Comparison of ENCODE assay signal across 8 cellular contexts in genomic region chr11:62543680-62544444, GRCh38. TPM values are rescaled to one million over a fixed set of nuclear protein-coding genes. Genes with fewer than 3 reads are reported as not detected.
DNase-seq lines count a peak whose midpoint lies in the region; FAIRE-seq and TF ChIP-seq lines count a peak whose summit lies in the region.

No MANE protein-coding gene starts in this region.

- no peaks in the 10 kb centered on the region for H3K27me3 ChIP-seq in CD8-positive, alpha-beta memory T cell (ENCODE audit: insufficient read depth, low read length, poor library complexity, severe bottlenecking)
- H3K27me3 ChIP-seq in Peyer's patch (no peaks in the 10 kb centered on the region), endothelial cell of umbilical vein (ENCODE audit: control insufficient read depth in 2 of 2, insufficient read depth in 2 of 2, low read length in 2 of 2) (no peaks in the 10 kb centered on the region), ovary (no peaks in the 10 kb centered on the region)

- WGBS in ovary, 3 donors, result 12 to 34% (median 18%) methylated on average over 22 of the region's 22 CpGs

- peaks cover 4% of the 10 kb centered on the region for H4K20me1 ChIP-seq in endothelial cell of umbilical vein (replicated peaks; ENCODE audit: control insufficient read depth, extremely low read depth, insufficient read depth, low read length)

- peak overlapping the region; percentile 28 for H3K9ac ChIP-seq in endothelial cell of umbilical vein (replicated peaks; ENCODE audit: extremely low read depth, insufficient read depth, low read length)

- no peak for TF ChIP-seq EP300 in ovary (IDR thresholded peaks at IDR 0.05)

- CTCF ChIA-PET in CD8-positive, alpha-beta memory T cell (lab: Charles Lee), result interaction anchor here (0.9 to 7.7 kb wide), 18 partner anchors 9 to 153 kb away, joined by 3 to 203 read pairs (median 4); partner anchors contain the start of gene TUT1
- CTCF ChIA-PET in endothelial cell of umbilical vein (lab: Charles Lee), result interaction anchor here (0.6 to 11.2 kb wide), 19 partner anchors 15 to 210 kb away, joined by 3 to 377 read pairs (median 11); partner anchors contain the start of genes TUT1 and ZBTB3

- no TSS peak for BruUV-seq in endothelial cell of umbilical vein (replicated peaks; lab: Mats Ljungman, UMichigan)

- peak overlapping the region; percentile 76 for H3K4me3 ChIP-seq in CD8-positive, alpha-beta memory T cell (ENCODE audit: low read length)
- peak overlapping the region; percentile 80 to 99 (median 86) for H3K4me3 ChIP-seq in Peyer's patch
- peak overlapping the region; percentile 53 to 82 (median 55) for H3K4me3 ChIP-seq in endothelial cell of umbilical vein (replicated peaks in 1 of 3; ENCODE audit: insufficient read depth in 1 of 3, low read depth in 1 of 3, low read length in 3 of 3)
- peak overlapping the region; percentile 99 for H3K4me3 ChIP-seq in ovary

- no peak for DNase-seq in CD8-positive, alpha-beta memory T cell
- DNase-seq in Peyer's patch (no peak), endothelial cell of umbilical vein (ENCODE audit: low read depth, low spot score) (no peak), ovary (peak in 1 of 5 donors; percentile 52), NCI-H82 (lab: John Stamatoyannopoulos, UW) (no peak), NCI-H1048 (lab: John Stamatoyannopoulos, UW) (no peak), NCI-H1092 treated with DMSO at 0.1 percent for 48 hours (lab: John Stamatoyannopoulos, UW) (no peak), UCSD-AML1 (lab: John Stamatoyannopoulos, UW; ENCODE audit: unreplicated experiment) (no peak)

- H3K9me3 Mint-ChIP-seq in CD8-positive, alpha-beta memory T cell, result no peaks in the 10 kb centered on the region

- peak; percentile 86 for FAIRE-seq in endothelial cell of umbilical vein (lab: Jason Lieb, UNC)

- no peak for TF ChIP-seq CTCF in Peyer's patch (IDR thresholded peaks at IDR 0.05)
- TF ChIP-seq CTCF in endothelial cell of umbilical vein (IDR thresholded peaks at IDR 0.05; ENCODE audit: extremely low read depth in 1 of 2, insufficient read depth in 1 of 2, low read depth in 1 of 2, low read length in 2 of 2), result no peak
- TF ChIP-seq CTCF in ovary (IDR thresholded peaks at IDR 0.05), result no peak

- intact Hi-C loops in endothelial cell of umbilical vein (cut with micrococcal nuclease), result loop anchor here (1.0 to 5.0 kb wide), 4 partner anchors 35 to 162 kb away; no protein-coding TSS in a partner anchor
- intact Hi-C loops in ovary (cut with DNase I), result loop anchor here (2.0 to 5.0 kb wide), 4 partner anchors 112 to 147 kb away; no protein-coding TSS in a partner anchor

- no peak overlapping the region for H2AFZ ChIP-seq in endothelial cell of umbilical vein (ENCODE audit: low read depth, low read length)

- H3K36me3 ChIP-seq in CD8-positive, alpha-beta memory T cell (ENCODE audit: insufficient read depth, low read length), result no peaks in the 10 kb centered on the region
- H3K36me3 ChIP-seq in Peyer's patch, result peaks cover 0 to 4% (median 0%) of the 10 kb centered on the region in 3 donors
- no peaks in the 10 kb centered on the region for H3K36me3 ChIP-seq in endothelial cell of umbilical vein (ENCODE audit: control insufficient read depth in 2 of 2, extremely low read depth in 1 of 2, insufficient read depth in 2 of 2, low read length in 2 of 2)
- H3K36me3 ChIP-seq in ovary, result no peaks in the 10 kb centered on the region

- TF ChIP-seq POLR2A in Peyer's patch (IDR thresholded peaks at IDR 0.05) (no peak), endothelial cell of umbilical vein (IDR thresholded peaks at IDR 0.05; ENCODE audit: low read depth, low read length) (peak; percentile 61), ovary (IDR thresholded peaks at IDR 0.05) (no peak)

- H3K27ac ChIP-seq in CD8-positive, alpha-beta memory T cell (ENCODE audit: low read depth, low read length), result peak overlapping the region; percentile 96
- H3K27ac ChIP-seq in Peyer's patch, result peak overlapping the region; percentile 87 to 99 (median 93)
- H3K27ac ChIP-seq in endothelial cell of umbilical vein (ENCODE audit: insufficient read depth, low read depth, low read length), result no peak overlapping the region
- H3K27ac ChIP-seq in ovary, result peak overlapping the region; percentile 68 to 94

- no peaks in the 10 kb centered on the region for H3K9me1 ChIP-seq in endothelial cell of umbilical vein (replicated peaks; ENCODE audit: control insufficient read depth, extremely low read depth, insufficient read depth, low read length)

- peak overlapping the region; percentile 92 to 100 (median 97) for H3K27ac Mint-ChIP-seq in CD8-positive, alpha-beta memory T cell

- H3K36me3 Mint-ChIP-seq in CD8-positive, alpha-beta memory T cell, result peaks cover 0 to 35% (median 0%) of the 10 kb centered on the region in 3 donors

- dilution Hi-C loops in endothelial cell of umbilical vein (cut with MboI; ENCODE audit: extremely low pct_ligation_motif_present, low sequenced_read_pairs), result no loop called here

- H3K4me3 Mint-ChIP-seq in CD8-positive, alpha-beta memory T cell, result peak overlapping the region; percentile 92 to 99 (median 98)

- H3K79me2 ChIP-seq in endothelial cell of umbilical vein (ENCODE audit: control insufficient read depth, insufficient read depth, low read length), result peaks cover 76% of the 10 kb centered on the region

- peak overlapping the region; percentile 48 for H3K4me2 ChIP-seq in endothelial cell of umbilical vein (ENCODE audit: insufficient read depth, low read length)

- H3K27me3 Mint-ChIP-seq in CD8-positive, alpha-beta memory T cell, result peaks cover 0 to 3% of the 10 kb centered on the region in 2 donors

- no peaks in the 10 kb centered on the region for H3K9me3 ChIP-seq in CD8-positive, alpha-beta memory T cell (ENCODE audit: low read length)
- H3K9me3 ChIP-seq in Peyer's patch (no peaks in the 10 kb centered on the region), endothelial cell of umbilical vein (replicated peaks; ENCODE audit: control insufficient read depth, insufficient read depth, low read length) (no peaks in the 10 kb centered on the region), ovary (no peaks in the 10 kb centered on the region)

- H3K4me1 ChIP-seq in CD8-positive, alpha-beta memory T cell (ENCODE audit: insufficient read depth, low read length), result peaks cover 63% of the 10 kb centered on the region
- H3K4me1 ChIP-seq in Peyer's patch (peaks cover 20 to 72% (median 51%) of the 10 kb centered on the region in 4 donors), endothelial cell of umbilical vein (ENCODE audit: control insufficient read depth, extremely low read depth, insufficient read depth, low read length) (peaks cover 70% of the 10 kb centered on the region), ovary (ENCODE audit: insufficient read depth) (peaks cover 40% of the 10 kb centered on the region)

- H3K4me1 Mint-ChIP-seq in CD8-positive, alpha-beta memory T cell, result peaks cover 61 to 81% (median 68%) of the 10 kb centered on the region in 3 donors

- POLR2A ChIA-PET in CD8-positive, alpha-beta memory T cell (lab: Charles Lee), result interaction anchor here (0.6 to 11.9 kb wide), 5 partner anchors 12 to 183 kb away, joined by 3 to 193 read pairs (median 11); partner anchors contain the start of gene HNRNPUL2
- POLR2A ChIA-PET in endothelial cell of umbilical vein (lab: Charles Lee), result interaction anchor here (0.6 to 1.4 kb wide), 6 partner anchors 9 to 231 kb away, joined by 4 to 7 read pairs (median 4); partner anchors contain the start of genes EEF1G and MTA2

RNA-seq across cellular contexts. Expression of gene AHNAK, which starts 2.7 kb away (rescaled TPM):
- total RNA-seq in CD8-positive, alpha-beta memory T cell, result 100 to 1,000 TPM; 187 to 193 TPM
- polyA plus RNA-seq in CD8-positive, alpha-beta memory T cell, result 125 TPM
- total RNA-seq in Peyer's patch (1,000 to 10,000 TPM in 1 of 4 donors, 100 to 1,000 TPM in 3; 571 to 1,016 (median 697) TPM), endothelial cell of umbilical vein (381 and 436 TPM in 2 replicates), ovary (100 to 1,000 TPM; 353 to 699 (median 607) TPM)
- polyA plus RNA-seq in endothelial cell of umbilical vein (25.1 and 35.2 TPM in 2 replicates), ovary (100 to 1,000 TPM; 114 to 376 TPM)
- polyA plus RNA-seq in endothelial cell of umbilical vein (2011; cell fraction: cytosol; rRNA removed), result 46.3 and 51.8 TPM in 2 replicates
- 322 and 346 TPM in 2 replicates for polyA plus RNA-seq in endothelial cell of umbilical vein (2011; cell fraction: nucleus; rRNA removed)
- 223 and 321 TPM in 2 replicates for polyA plus RNA-seq in endothelial cell of umbilical vein (2012)
- polyA minus RNA-seq in endothelial cell of umbilical vein, result 219 and 258 TPM in 2 replicates
- 78.7 TPM for polyA minus RNA-seq in endothelial cell of umbilical vein (2011; cell fraction: cytosol; rRNA and poly(A)+ RNA removed)
- polyA minus RNA-seq in endothelial cell of umbilical vein (2011; cell fraction: nucleus; rRNA and poly(A)+ RNA removed), result 446 and 550 TPM in 2 replicates

RNA-seq across cellular contexts. Expression of gene EEF1G, which starts 29.8 kb away (rescaled TPM):
- total RNA-seq in CD8-positive, alpha-beta memory T cell, result 1,000 to 10,000 TPM; 1,800 to 1,846 TPM
- polyA plus RNA-seq in CD8-positive, alpha-beta memory T cell, result 1,157 TPM
- total RNA-seq in Peyer's patch (1,000 to 10,000 TPM in 1 of 4 donors, 100 to 1,000 TPM in 3; 781 to 1,253 (median 958) TPM), endothelial cell of umbilical vein (1,341 and 1,345 TPM in 2 replicates), ovary (1,000 to 10,000 TPM; 2,147 to 3,018 (median 2,446) TPM)
- polyA plus RNA-seq in endothelial cell of umbilical vein (1,723 and 2,133 TPM in 2 replicates), ovary (1,000 to 10,000 TPM; 2,476 to 3,023 TPM)
- polyA plus RNA-seq in endothelial cell of umbilical vein (2011; cell fraction: cytosol; rRNA removed), result 2,150 and 2,252 TPM in 2 replicates
- polyA plus RNA-seq in endothelial cell of umbilical vein (2011; cell fraction: nucleus; rRNA removed), result 635 and 665 TPM in 2 replicates
- 1,499 and 2,213 TPM in 2 replicates for polyA plus RNA-seq in endothelial cell of umbilical vein (2012)
- polyA minus RNA-seq in endothelial cell of umbilical vein, result 1,683 and 1,722 TPM in 2 replicates
- polyA minus RNA-seq in endothelial cell of umbilical vein (2011; cell fraction: cytosol; rRNA and poly(A)+ RNA removed), result 1,661 TPM
- 130 and 133 TPM in 2 replicates for polyA minus RNA-seq in endothelial cell of umbilical vein (2011; cell fraction: nucleus; rRNA and poly(A)+ RNA removed)

RNA-seq across cellular contexts. Expression of gene TUT1, which starts 47.5 kb away (rescaled TPM):
- 10 to 100 TPM; 30.8 to 32.7 TPM for total RNA-seq in CD8-positive, alpha-beta memory T cell
- polyA plus RNA-seq in CD8-positive, alpha-beta memory T cell, result 13.7 TPM
- total RNA-seq in Peyer's patch (10 to 100 TPM in 3 of 4 donors, 1 to 10 TPM in 1; 5.0 to 29.4 (median 17.5) TPM), endothelial cell of umbilical vein (16.9 and 17.8 TPM in 2 replicates), ovary (10 to 100 TPM in 5 of 7 donors, 1 to 10 TPM in 2; 6.9 to 27.3 (median 21.1) TPM)
- polyA plus RNA-seq in endothelial cell of umbilical vein (11.5 and 12.7 TPM in 2 replicates), ovary (10 to 100 TPM in 1 of 2 donors, 1 to 10 TPM in 1; 5.9 to 18.3 TPM)
- polyA plus RNA-seq in endothelial cell of umbilical vein (2011; cell fraction: cytosol; rRNA removed), result 7.1 and 9.3 TPM in 2 replicates
- polyA plus RNA-seq in endothelial cell of umbilical vein (2011; cell fraction: nucleus; rRNA removed), result 45.0 and 48.0 TPM in 2 replicates
- 10.6 and 12.9 TPM in 2 replicates for polyA plus RNA-seq in endothelial cell of umbilical vein (2012)
- 8.6 and 9.0 TPM in 2 replicates for polyA minus RNA-seq in endothelial cell of umbilical vein
- 16.0 TPM for polyA minus RNA-seq in endothelial cell of umbilical vein (2011; cell fraction: cytosol; rRNA and poly(A)+ RNA removed)
- 5.2 and 7.6 TPM in 2 replicates for polyA minus RNA-seq in endothelial cell of umbilical vein (2011; cell fraction: nucleus; rRNA and poly(A)+ RNA removed)

RNA-seq across cellular contexts. Expression of gene MTA2, which starts 57.8 kb away (rescaled TPM):
- 100 to 1,000 TPM; 248 to 263 TPM for total RNA-seq in CD8-positive, alpha-beta memory T cell
- 37.4 TPM for polyA plus RNA-seq in CD8-positive, alpha-beta memory T cell
- total RNA-seq in Peyer's patch, result 10 to 100 TPM; 47.9 to 74.7 (median 58.9) TPM
- total RNA-seq in endothelial cell of umbilical vein, result 166 and 176 TPM in 2 replicates
- 30.2 and 40.4 TPM in 2 replicates for polyA plus RNA-seq in endothelial cell of umbilical vein
- 30.0 and 32.2 TPM in 2 replicates for polyA plus RNA-seq in endothelial cell of umbilical vein (2011; cell fraction: cytosol; rRNA removed)
- 111 and 132 TPM in 2 replicates for polyA plus RNA-seq in endothelial cell of umbilical vein (2011; cell fraction: nucleus; rRNA removed)
- polyA plus RNA-seq in endothelial cell of umbilical vein (2012), result 108 and 120 TPM in 2 replicates
- 91.6 and 95.5 TPM in 2 replicates for polyA minus RNA-seq in endothelial cell of umbilical vein
- 51.8 TPM for polyA minus RNA-seq in endothelial cell of umbilical vein (2011; cell fraction: cytosol; rRNA and poly(A)+ RNA removed)
- polyA minus RNA-seq in endothelial cell of umbilical vein (2011; cell fraction: nucleus; rRNA and poly(A)+ RNA removed), result 40.3 and 57.1 TPM in 2 replicates
- total RNA-seq in ovary, result 100 to 1,000 TPM in 3 of 7 donors, 10 to 100 TPM in 4; 41.5 to 130 (median 89.8) TPM
- polyA plus RNA-seq in ovary, result 10 to 100 TPM; 54.2 to 90.4 TPM
